ENCODE assay signal across 16 cellular contexts in the genomic region with DNA sequence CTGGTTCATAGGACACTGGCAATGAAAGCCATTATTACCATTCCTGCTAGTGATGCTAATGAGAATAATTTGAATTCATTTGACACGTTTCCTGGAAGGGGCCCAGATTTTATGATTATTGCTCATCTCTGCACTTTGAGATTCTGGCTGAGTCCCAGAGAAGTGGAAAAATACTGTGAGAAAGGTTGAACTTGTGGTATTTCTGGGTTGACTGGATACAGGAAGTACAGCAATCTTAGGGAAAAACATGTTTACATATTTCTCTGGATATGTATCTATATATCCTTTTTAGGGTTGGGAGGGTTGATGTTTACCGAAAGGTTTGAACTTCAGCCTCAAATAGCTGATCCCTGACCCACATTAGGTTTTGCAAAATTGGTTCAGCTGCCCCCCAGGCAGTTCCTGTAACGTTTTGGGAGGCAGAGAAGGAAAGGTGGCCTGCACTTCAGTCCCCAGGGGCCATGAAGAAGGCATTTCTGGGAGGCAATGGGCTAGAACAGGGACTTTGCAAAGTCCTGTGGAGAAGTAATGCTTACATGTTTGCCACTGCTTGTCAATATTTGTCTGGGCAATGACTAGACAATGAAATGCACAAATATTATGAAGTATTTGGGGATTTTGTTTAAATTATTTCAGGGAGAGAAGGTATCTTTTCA.
DNase-seq lines count a peak whose midpoint lies in the region; ATAC-seq, FAIRE-seq and TF ChIP-seq lines count a peak whose summit lies in the region.
"Had no signal": no experiment of that assay in that cellular context is flagged by ENCODE, and none has a peak within 500 bp of the region (broad histone marks: within the 10 kb centered on the region; RNA-seq: fewer than 3 reads in every experiment).

No MANE protein-coding gene starts in this region.

- ATAC-seq in right lobe of liver (peak in 3 of 4 donors; percentile 39 to 40 (median 40)), HG02938 (IDR thresholded peaks at IDR 0.05; ENCODE audit: unreplicated experiment) (no peak), HG03045 (IDR thresholded peaks at IDR 0.05; ENCODE audit: unreplicated experiment) (no peak), HG03571 (IDR thresholded peaks at IDR 0.05; ENCODE audit: unreplicated experiment) (no peak)
- ATAC-seq: Panc1 had no signal

- no peak for FAIRE-seq in HTR-8/SVneo (lab: Jason Lieb, UNC)

- no peak for TF ChIP-seq POLR2A in right lobe of liver (IDR thresholded peaks at IDR 0.05)

- no peaks in the 10 kb centered on the region for H3K27me3 ChIP-seq in right lobe of liver
- H3K27me3 ChIP-seq: suprapubic skin had no signal

- no peaks in the 10 kb centered on the region for H3K9me3 ChIP-seq in right lobe of liver
- H3K9me3 ChIP-seq: suprapubic skin had no signal

- TF ChIP-seq CTCF in right lobe of liver (IDR thresholded peaks at IDR 0.05) = no peak

- H3K36me3 ChIP-seq in right lobe of liver = no peaks in the 10 kb centered on the region
- H3K36me3 ChIP-seq: suprapubic skin had no signal

- peak overlapping the region in 2 of 3 donors; percentile 33 to 47 for H3K27ac ChIP-seq in right lobe of liver
- H3K27ac ChIP-seq: suprapubic skin had no signal

- H3K4me1 ChIP-seq in right lobe of liver = no peaks in the 10 kb centered on the region

- DNase-seq in ACHN = peak; percentile 49
- DNase-seq in HTR-8/SVneo (ENCODE audit: insufficient read length, low spot score) = peak; percentile 15
- peak; percentile 95 for DNase-seq in dermis blood vessel endothelial cell
- no peak for DNase-seq in right lobe of liver
- no peak for DNase-seq in amygdala (lab: John Stamatoyannopoulos, UW)
- DNase-seq: activated CD4-positive, alpha-beta T cell treated with anti-CD3 and anti-CD28 coated beads for 48 hours; activated naive CD4-positive, alpha-beta T cell treated with anti-CD3 and anti-CD28 coated beads, Interleukin-2, amount 50 U/mL, for 16 hours; CD4-positive, alpha-beta T cell; foreskin melanocyte; naive B cell; stimulated activated CD4-positive, alpha-beta T cell treated with anti-CD3 and anti-CD28 coated beads, Interleukin-2, amount 100 ng/mL, for 48 hours had no signal

- no peak overlapping the region for H3K4me3 ChIP-seq in right lobe of liver
- H3K4me3 ChIP-seq: suprapubic skin had no signal

- intact Hi-C loops in right lobe of liver (cut with DNase I) = no loop called here

- WGBS in right lobe of liver (ENCODE audit: insufficient coverage, low coverage, low lambda C conversion rate, missing lambda C conversion rate) = 25% methylated on average over 3 of the region's 3 CpGs

- in situ Hi-C loops in ACHN (cut with HindIII; ENCODE audit: low pct_ligation_motif_present, low pct_unique_long_range_greater_than_20kb, low sequenced_read_pairs) = no loop called here

Comparison
In these comparisons a context has a peak if more than half of its experiments do, and no peak if none do; other contexts are left out.
1. DNase-seq: peak in ACHN (single experiment), HTR-8/SVneo (single experiment) and dermis blood vessel endothelial cell (single experiment); none in right lobe of liver (0 of 3) and amygdala (0 of 56).
2. ATAC-seq: peak in right lobe of liver (3 of 4); none in HG02938 (single experiment), HG03045 (single experiment) and HG03571 (single experiment).